8 cellular contexts compared by ENCODE assay signal in the genomic region with DNA sequence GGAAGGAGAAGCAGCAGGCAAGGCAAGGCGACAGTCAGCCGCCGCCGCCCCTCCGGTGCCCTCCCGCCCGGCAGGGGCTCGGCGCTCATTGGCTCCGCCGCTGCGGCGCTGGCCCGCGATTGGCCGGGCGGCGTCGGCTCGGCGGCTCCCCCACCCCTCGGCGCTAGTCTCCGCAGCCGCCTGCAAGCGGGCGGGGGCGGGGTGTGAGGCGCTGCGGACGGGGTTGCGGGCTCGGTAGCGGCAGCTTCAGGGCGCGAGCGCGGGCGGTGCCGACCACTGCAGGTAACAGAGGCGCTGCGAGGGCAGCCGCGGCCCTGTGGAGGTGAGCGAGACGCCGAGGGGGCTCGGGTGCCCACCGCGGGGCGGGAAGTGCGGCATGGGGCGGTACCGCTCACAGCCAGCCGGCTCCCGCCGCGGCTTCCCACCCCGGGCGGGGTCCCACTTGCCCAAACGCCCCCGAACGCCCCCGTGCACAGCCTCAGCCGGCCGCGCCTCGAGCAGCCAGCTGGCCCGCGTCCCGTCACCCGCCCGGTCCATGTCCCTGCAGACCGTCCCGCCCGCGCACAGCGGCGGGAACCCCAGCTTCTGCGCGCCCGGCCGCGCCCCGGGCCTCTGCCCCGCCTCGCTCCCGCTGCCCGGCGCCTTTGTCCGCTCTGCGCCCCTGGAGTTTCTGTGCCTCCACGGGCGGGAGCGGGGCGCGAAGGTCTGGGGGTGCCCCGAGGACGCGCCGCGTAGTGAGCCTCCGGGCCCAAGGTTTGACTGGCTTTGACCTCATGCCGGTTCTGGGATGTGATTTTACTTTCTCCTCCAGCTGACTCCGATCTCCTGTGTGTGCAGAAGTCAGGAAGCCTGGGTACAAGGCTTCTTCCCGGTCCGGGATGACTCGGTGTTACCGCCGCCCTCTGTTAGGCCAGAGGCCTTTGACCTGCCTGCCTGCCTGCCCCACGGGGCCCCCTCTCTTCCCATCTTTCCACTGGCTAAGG. TPM values are rescaled to one million over a fixed set of nuclear protein-coding genes. Genes with fewer than 3 reads are reported as not detected.
DNase-seq lines count a peak whose midpoint lies in the region; TF ChIP-seq lines count a peak whose summit lies in the region.

Gene SANBR, plus strand, starts transcription at position 166 of the 983 bp plus-strand sequence. CDS start 4,480 bp downstream, outside the sequence.

- no peak within 1 kb of the TSS for H3K18ac ChIP-seq in H9 (ENCODE audit: insufficient read length, low read depth, low read length)

- H3K27me3 Mint-ChIP-seq in H9 (ENCODE audit: low read depth), result peaks cover 2% of the 10 kb centered on the region; the same call in 1 of the 2 replicates

- peak within 1 kb of the TSS in 2 of 3 experiments; percentile 88 to 94; a peak in 3 of 7 replicates for H3K27ac Mint-ChIP-seq in H9

- H3K56ac ChIP-seq in H9 (ENCODE audit: insufficient read length, low read depth, low read length), result no peak within 1 kb of the TSS

- no peak within 1 kb of the TSS for H4K91ac ChIP-seq in H9 (ENCODE audit: insufficient read length, low read depth, low read length)

- H3K4me1 Mint-ChIP-seq in H9, result peaks cover 8 to 17% of the 10 kb centered on the region in 2 experiments; a peak in 3 of 4 replicates

- no peak within 1 kb of the TSS for H2BK20ac ChIP-seq in H9 (ENCODE audit: low read depth, low read length, poor library complexity, severe bottlenecking)

- H2BK12ac ChIP-seq in H9 (ENCODE audit: insufficient read length, low read depth, low read length), result no peak within 1 kb of the TSS

- no peak within 1 kb of the TSS for H2AFZ ChIP-seq in H9 (ENCODE audit: low read length)

- H3K14ac ChIP-seq in H9 (ENCODE audit: insufficient read depth, low read length), result peak within 1 kb of the TSS; percentile 57; the same call in 1 of the 2 replicates

- H3K27me3 ChIP-seq in H9 (ENCODE audit: insufficient read depth, low read length), result no peaks in the 10 kb centered on the region
- no peaks in the 10 kb centered on the region for H3K27me3 ChIP-seq in MG63
- H3K27me3 ChIP-seq in SJSA1 (replicated peaks), result no peaks in the 10 kb centered on the region

- DNase-seq in GF-D8 (lab: John Stamatoyannopoulos, UW), result peak; percentile 73
- DNase-seq in H9, result peak; percentile 96
- peak; percentile 88 for DNase-seq in MG63
- peak; percentile 87 to 89 for DNase-seq in SJSA1 (ENCODE audit: low read depth in 1 of 2, low spot score in 2 of 2)
- DNase-seq in activated naive CD4-positive, alpha-beta T cell treated with Interleukin-2 at 50 U/mL for 16 hours, result peak; percentile 85
- DNase-seq in globus pallidus (ENCODE audit: low spot score), result peak; percentile 92
- DNase-seq in non-pigmented ciliary epithelial cell (ENCODE audit: low read depth), result peak; percentile 17

- H3K79me2 ChIP-seq in H9 (ENCODE audit: insufficient read depth, low read length), result no peaks in the 10 kb centered on the region

- H3K9ac ChIP-seq in H9 (ENCODE audit: extremely low read depth, insufficient read length, low read length), result peak within 1 kb of the TSS; percentile 55

- WGBS in H9 (ENCODE audit: extremely low coverage, insufficient read length, low lambda C conversion rate), result no CpG with 5 or more reads among the region's 111 CpGs

- H3K27ac ChIP-seq in H9 (ENCODE audit: insufficient read length, low read depth, low read length) (no peak within 1 kb of the TSS), SJSA1 (peak within 1 kb of the TSS; percentile 27)

- H4K5ac ChIP-seq in H9 (ENCODE audit: insufficient read length, low read depth, low read length), result no peak within 1 kb of the TSS

- no peak within 1 kb of the TSS for H4K8ac ChIP-seq in H9 (replicated peaks; ENCODE audit: insufficient read length, low read depth, low read length)

- H2BK15ac ChIP-seq in H9 (ENCODE audit: low read depth, low read length), result no peak within 1 kb of the TSS

- H3K9me3 ChIP-seq in H9 (ENCODE audit: control insufficient read depth, low read depth, low read length), result no peaks in the 10 kb centered on the region
- no peaks in the 10 kb centered on the region for H3K9me3 ChIP-seq in MG63
- H3K9me3 ChIP-seq in SJSA1 (replicated peaks), result no peaks in the 10 kb centered on the region

- TF ChIP-seq CTCF in H9 (conservative IDR thresholded peaks at IDR 0.05), result no peak
- no peak for TF ChIP-seq CTCF in subcutaneous adipose tissue (IDR thresholded peaks at IDR 0.05; ENCODE audit: low read depth)

- peaks cover 2 to 9% (median 9%) of the 10 kb centered on the region in 3 experiments; a peak in 6 of 7 replicates for H3K36me3 Mint-ChIP-seq in H9 (ENCODE audit: insufficient read depth in 1 of 3, low read depth in 3 of 3)

- no peak within 1 kb of the TSS for H3K4ac ChIP-seq in H9 (ENCODE audit: low read depth, low read length)

- no peak within 1 kb of the TSS for H2BK5ac ChIP-seq in H9 (ENCODE audit: insufficient read length, low read length)

- H3K23ac ChIP-seq in H9 (ENCODE audit: insufficient read length, low read depth, low read length), result no peak within 1 kb of the TSS

- H3K79me1 ChIP-seq in H9 (ENCODE audit: insufficient read depth, low read depth, low read length, poor library complexity, severe bottlenecking), result no peaks in the 10 kb centered on the region

- H3T11ph ChIP-seq in H9 (ENCODE audit: low read length), result no peak within 1 kb of the TSS

- H3K9me3 Mint-ChIP-seq in H9, result no peaks in the 10 kb centered on the region

- H4K20me1 ChIP-seq in H9 (ENCODE audit: control insufficient read depth, insufficient read depth, insufficient read length), result no peaks in the 10 kb centered on the region

- H3K23me2 ChIP-seq in H9 (ENCODE audit: insufficient read length, low read depth, low read length, poor library complexity, severe bottlenecking), result no peaks in the 10 kb centered on the region

- H3K36me3 ChIP-seq in MG63, result peaks cover 4% of the 10 kb centered on the region; the same call in 1 of the 2 replicates
- H3K36me3 ChIP-seq in SJSA1, result peaks cover 30% of the 10 kb centered on the region

- no peak within 1 kb of the TSS for H2AK5ac ChIP-seq in H9 (ENCODE audit: insufficient read length, low read length)

- peak within 1 kb of the TSS; percentile 73 for H3K4me3 ChIP-seq in MG63
- H3K4me3 ChIP-seq in SJSA1, result peak within 1 kb of the TSS; percentile 93

- H2BK120ac ChIP-seq in H9 (ENCODE audit: low read depth, low read length, poor library complexity, severe bottlenecking), result no peak within 1 kb of the TSS

- no peaks in the 10 kb centered on the region for H3K4me1 ChIP-seq in H9 (ENCODE audit: insufficient read depth, low read length)
- no peaks in the 10 kb centered on the region; the same call in 1 of the 2 replicates for H3K4me1 ChIP-seq in SJSA1 (replicated peaks)

- peak within 1 kb of the TSS; percentile 54 for H3K4me2 ChIP-seq in H9 (ENCODE audit: insufficient read depth, insufficient read length, low read length)

- H3K4me3 Mint-ChIP-seq in H9, result peak within 1 kb of the TSS; percentile 93

RNA-seq across cellular contexts. Expression of gene SANBR, which starts in this region (rescaled TPM):
- total RNA-seq in H9 (2021) (8.9 and 10.1 TPM in 2 replicates), subcutaneous adipose tissue (10 to 100 TPM; 10.7 to 12.6 (median 12.3) TPM)
- 6.6 and 9.0 TPM in 2 replicates for total RNA-seq in MG63 (2014; rRNA removed; shearing (Covaris generic); ENCODE audit: low replicate concordance)
- 11.4 and 13.6 TPM in 2 replicates for total RNA-seq in SJSA1 (2014; rRNA removed; shearing (Covaris generic))

Comparison
In these comparisons a context has a peak if more than half of its experiments do, and no peak if none do; other contexts are left out.
1. DNase-seq: peak in every context shown above with its lines; median percentile 96 in H9; 92 in globus pallidus; 88 in MG63; 88 in SJSA1; 85 in activated naive CD4-positive, alpha-beta T cell treated with Interleukin-2 at 50 U/mL for 16 hours; 73 in GF-D8; 17 in non-pigmented ciliary epithelial cell.